8 cellular contexts compared by ENCODE assay signal in the genomic region with DNA sequence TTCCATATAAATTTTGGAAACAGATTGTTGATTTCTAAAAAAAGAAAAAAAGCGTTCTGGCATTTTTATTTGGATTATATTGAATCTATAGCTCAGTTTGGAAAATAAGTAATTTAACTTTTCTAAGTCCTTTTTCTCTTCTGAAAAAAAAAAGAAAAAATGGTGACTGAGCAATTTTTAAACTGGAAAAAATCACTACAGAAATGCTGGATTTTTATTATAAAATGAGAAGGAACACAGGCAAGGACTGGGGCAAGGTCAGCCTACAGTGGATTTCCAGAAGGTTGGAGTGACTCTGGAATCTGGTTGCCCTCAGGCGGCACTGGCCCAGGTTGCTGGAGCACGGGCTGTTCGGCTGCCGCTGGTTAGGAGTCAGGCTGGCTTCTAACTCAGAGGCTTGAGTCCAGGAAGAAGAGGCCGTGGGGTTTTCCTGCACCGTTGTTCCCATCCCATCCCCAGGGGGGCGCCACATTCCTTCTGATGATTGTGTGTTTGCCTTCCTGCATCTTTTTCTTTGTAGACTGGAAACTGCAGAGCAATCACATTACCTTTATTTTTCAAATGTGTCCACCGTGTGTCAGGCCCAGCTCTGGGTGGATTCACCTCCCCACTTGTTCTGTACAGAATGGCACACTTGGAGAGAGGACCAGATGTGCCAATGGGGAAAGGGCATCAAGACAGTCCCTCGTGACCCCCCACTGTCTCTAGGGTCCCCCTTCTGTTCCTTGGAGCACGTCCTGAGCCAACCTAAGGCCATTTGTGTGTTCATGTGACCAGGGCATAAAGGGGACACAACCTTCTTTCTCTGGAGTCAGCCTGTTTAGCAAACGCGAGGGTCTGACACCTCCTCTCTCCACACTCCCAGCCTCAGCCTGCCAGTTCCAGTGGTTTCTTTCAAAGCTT.
DNase-seq lines count a peak whose midpoint lies in the region; ATAC-seq and TF ChIP-seq lines count a peak whose summit lies in the region.

No MANE protein-coding gene starts in this region.

- H3K4me3 ChIP-seq in coronary artery: no peak overlapping the region

- H3K9me3 Mint-ChIP-seq in memory B cell: no peaks in the 10 kb centered on the region
- no peaks in the 10 kb centered on the region for H3K9me3 Mint-ChIP-seq in stimulated activated effector memory CD8-positive, alpha-beta T cell treated with anti-CD3 and anti-CD28 coated beads, Interleukin-12 subunit alpha, Interleukin-12 subunit beta, amount 100 ng/mL, for 72 hours

- no peak overlapping the region for H3K27ac Mint-ChIP-seq in memory B cell
- no peak overlapping the region for H3K27ac Mint-ChIP-seq in stimulated activated effector memory CD8-positive, alpha-beta T cell treated with anti-CD3 and anti-CD28 coated beads, Interleukin-12 subunit alpha, Interleukin-12 subunit beta, amount 100 ng/mL, for 72 hours

- no peak overlapping the region for H3K4me3 Mint-ChIP-seq in memory B cell
- no peak overlapping the region for H3K4me3 Mint-ChIP-seq in stimulated activated effector memory CD8-positive, alpha-beta T cell treated with anti-CD3 and anti-CD28 coated beads, Interleukin-12 subunit alpha, Interleukin-12 subunit beta, amount 100 ng/mL, for 72 hours

- peaks cover 7% of the 10 kb centered on the region for H3K4me1 Mint-ChIP-seq in memory B cell
- H3K4me1 Mint-ChIP-seq in stimulated activated effector memory CD8-positive, alpha-beta T cell treated with anti-CD3 and anti-CD28 coated beads, Interleukin-12 subunit alpha, Interleukin-12 subunit beta, amount 100 ng/mL, for 72 hours: peaks cover 6% of the 10 kb centered on the region

- peak; percentile 22 for TF ChIP-seq CTCF in coronary artery (IDR thresholded peaks at IDR 0.05)

- DNase-seq in NCI-H345 treated with DMSO at 0.1 percent for 48 hours (lab: John Stamatoyannopoulos, UW; ENCODE audit: unreplicated experiment) (peak; percentile 6), NCI-H345 (lab: John Stamatoyannopoulos, UW) (no peak), NCI-H1694 (lab: John Stamatoyannopoulos, UW) (peak; percentile 64), coronary artery (ENCODE audit: low spot score) (no peak), memory B cell (ENCODE audit: low spot score in 2 of 2) (peak; percentile 31 to 39)
- DNase-seq in activated CD4-positive, CD25-positive, alpha-beta regulatory T cell treated with anti-CD3 and anti-CD28 coated beads, Interleukin-2, amount 50 U/mL, for 16 hours (ENCODE audit: low read depth, low spot score): peak; percentile 16
- DNase-seq in stimulated activated effector memory CD8-positive, alpha-beta T cell treated with anti-CD3 and anti-CD28 coated beads, Interleukin-12 subunit alpha, Interleukin-12 subunit beta, amount 100 ng/mL, for 72 hours (ENCODE audit: low spot score in 2 of 2): peak; percentile 46 to 79

- H3K36me3 Mint-ChIP-seq in memory B cell: no peaks in the 10 kb centered on the region
- no peaks in the 10 kb centered on the region for H3K36me3 Mint-ChIP-seq in stimulated activated effector memory CD8-positive, alpha-beta T cell treated with anti-CD3 and anti-CD28 coated beads, Interleukin-12 subunit alpha, Interleukin-12 subunit beta, amount 100 ng/mL, for 72 hours

- peaks cover 13% of the 10 kb centered on the region for H3K27me3 Mint-ChIP-seq in memory B cell

- ATAC-seq in memory B cell (ENCODE audit: low read depth): peak; percentile 34
- peak; percentile 63 for ATAC-seq in stimulated activated effector memory CD8-positive, alpha-beta T cell treated with anti-CD3 and anti-CD28 coated beads, Interleukin-12 subunit alpha, Interleukin-12 subunit beta, amount 100 ng/mL, for 72 hours
- no peak for ATAC-seq in HG02678 (IDR thresholded peaks at IDR 0.05; ENCODE audit: unreplicated experiment)

- no peak overlapping the region for H3K27ac ChIP-seq in coronary artery

Comparison
In these comparisons a context has a peak if more than half of its experiments do, and no peak if none do; other contexts are left out.
1. DNase-seq: peak in NCI-H345 treated with DMSO at 0.1 percent for 48 hours (single experiment), NCI-H1694 (single experiment), activated CD4-positive, CD25-positive, alpha-beta regulatory T cell treated with anti-CD3 and anti-CD28 coated beads, Interleukin-2, amount 50 U/mL, for 16 hours (single experiment), memory B cell (2 of 2) and stimulated activated effector memory CD8-positive, alpha-beta T cell treated with anti-CD3 and anti-CD28 coated beads, Interleukin-12 subunit alpha, Interleukin-12 subunit beta, amount 100 ng/mL, for 72 hours (2 of 2); none in NCI-H345 (single experiment) and coronary artery (single experiment).